In genomic region chr4:185638093-185638492, GRCh38 we compare ENCODE assay signal across 14 cellular contexts.
"Had no signal": no experiment of that assay in that cellular context is flagged by ENCODE, and none has a peak within 500 bp of the region (broad histone marks: within the 10 kb centered on the region; RNA-seq: fewer than 3 reads in every experiment).

No MANE protein-coding gene starts in this region.

- H3K27ac ChIP-seq: heart right ventricle, neutrophil, pancreas, testis had no signal

- H3K27me3 ChIP-seq: esophagus muscularis mucosa, pancreas, testis had no signal

- H3K27ac Mint-ChIP-seq: activated CD4-positive, alpha-beta T cell treated with anti-CD3 and anti-CD28 coated beads for 36 hours; activated naive CD4-positive, alpha-beta T cell treated with anti-CD3 and anti-CD28 coated beads, Interleukin-2, amount 50 U/mL, for 24 hours; naive thymus-derived CD4-positive, alpha-beta T cell; T-helper 2 cell treated with Interferon-gamma antibody and Interleukin-4, amounts not matched to agents 5 μg/mL and 100 μg/mL, for 36 hours had no signal

- H3K4me3 ChIP-seq: heart right ventricle, pancreas, testis had no signal

- H3K4me3 Mint-ChIP-seq: activated CD4-positive, alpha-beta T cell treated with anti-CD3 and anti-CD28 coated beads for 36 hours; activated naive CD4-positive, alpha-beta T cell treated with anti-CD3 and anti-CD28 coated beads, Interleukin-2, amount 50 U/mL, for 24 hours; T-helper 2 cell treated with Interferon-gamma antibody and Interleukin-4, amounts not matched to agents 5 μg/mL and 100 μg/mL, for 36 hours had no signal

- H3K36me3 ChIP-seq: neutrophil had no signal

- DNase-seq: activated CD4-positive, alpha-beta T cell treated with anti-CD3 and anti-CD28 coated beads for 36 hours; activated CD4-positive, alpha-beta T cell treated with anti-CD3 and anti-CD28 coated beads, Interleukin-2, amount 50 U/mL, for 48 hours; activated gamma-delta T cell; effector CD4-positive, alpha-beta T cell; heart right ventricle; mesenchymal stem cell; naive thymus-derived CD4-positive, alpha-beta T cell; stimulated activated CD4-positive, alpha-beta T cell treated with anti-CD3 and anti-CD28 coated beads, Interleukin-12 subunit alpha, Interleukin-12 subunit beta, amount 100 ng/mL, for 4 hours; testis had no signal

- ATAC-seq: activated CD4-positive, alpha-beta T cell treated with anti-CD3 and anti-CD28 coated beads for 36 hours; naive thymus-derived CD4-positive, alpha-beta T cell had no signal

- H3K9me3 Mint-ChIP-seq: activated naive CD4-positive, alpha-beta T cell treated with anti-CD3 and anti-CD28 coated beads, Interleukin-2, amount 50 U/mL, for 24 hours had no signal

- H3K36me3 Mint-ChIP-seq: activated naive CD4-positive, alpha-beta T cell treated with anti-CD3 and anti-CD28 coated beads, Interleukin-2, amount 50 U/mL, for 24 hours; naive thymus-derived CD4-positive, alpha-beta T cell had no signal
